Comparison of ENCODE assay signal across 23 cellular contexts in the genomic region with DNA sequence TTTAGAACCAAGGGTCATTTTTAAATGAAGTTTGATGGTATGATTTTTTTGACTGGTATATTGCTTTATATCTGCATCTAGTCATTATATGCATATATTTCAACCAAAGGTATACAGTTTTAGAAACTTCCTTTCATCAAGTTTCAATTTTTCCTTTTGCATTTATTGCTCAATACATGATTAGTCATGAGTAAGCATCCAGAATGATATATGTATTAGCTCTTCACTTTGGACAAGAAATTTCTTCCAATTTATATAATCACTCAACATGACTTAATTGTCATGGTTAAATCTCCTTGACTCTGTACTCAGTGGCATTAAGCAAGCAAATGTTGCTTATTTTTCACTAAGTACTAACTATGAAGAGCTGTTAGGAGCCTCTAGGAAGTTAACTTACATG.
"Had no signal": no experiment of that assay in that cellular context is flagged by ENCODE, and none has a peak within 500 bp of the region (broad histone marks: within the 10 kb centered on the region; RNA-seq: fewer than 3 reads in every experiment).

No MANE protein-coding gene starts in this region.

- H3K4me3 Mint-ChIP-seq: activated CD4-positive, alpha-beta memory T cell treated with anti-CD3 and anti-CD28 coated beads for 36 hours; activated CD4-positive, alpha-beta T cell treated with anti-CD3 and anti-CD28 coated beads, Interleukin-2, amount 10 ng/mL, durations not matched to agents 7 days and 5 days; activated naive CD8-positive, alpha-beta T cell treated with anti-CD3 and anti-CD28 coated beads, Interleukin-2, amount 50 U/mL, for 24 hours; activated T-cell treated with anti-CD3 and anti-CD28 coated beads, Interleukin-2, amount 50 U/mL, for 4 hours had no signal

- H3K27me3 Mint-ChIP-seq: activated CD4-positive, alpha-beta memory T cell treated with anti-CD3 and anti-CD28 coated beads for 36 hours; activated CD4-positive, alpha-beta T cell treated with anti-CD3 and anti-CD28 coated beads, Interleukin-2, amount 10 ng/mL, durations not matched to agents 7 days and 5 days; activated naive CD8-positive, alpha-beta T cell treated with anti-CD3 and anti-CD28 coated beads, Interleukin-2, amount 50 U/mL, for 24 hours had no signal

- H3K27ac ChIP-seq: VCaP had no signal

- H3K9me3 Mint-ChIP-seq: activated CD4-positive, alpha-beta memory T cell treated with anti-CD3 and anti-CD28 coated beads for 36 hours; activated naive CD8-positive, alpha-beta T cell treated with anti-CD3 and anti-CD28 coated beads, Interleukin-2, amount 50 U/mL, for 24 hours had no signal

- H3K27ac Mint-ChIP-seq: activated CD4-positive, alpha-beta memory T cell treated with anti-CD3 and anti-CD28 coated beads for 36 hours; activated CD4-positive, alpha-beta T cell treated with anti-CD3 and anti-CD28 coated beads, Interleukin-2, amount 10 ng/mL, durations not matched to agents 7 days and 5 days; activated naive CD4-positive, alpha-beta T cell treated with anti-CD3 and anti-CD28 coated beads, Interleukin-2, amount 50 U/mL, for 72 hours; activated naive CD8-positive, alpha-beta T cell treated with anti-CD3 and anti-CD28 coated beads, Interleukin-2, amount 50 U/mL, for 24 hours had no signal

- DNase-seq: activated CD4-positive, alpha-beta memory T cell treated with anti-CD3 and anti-CD28 coated beads for 36 hours; activated CD4-positive, alpha-beta T cell treated with anti-CD3 and anti-CD28 coated beads, Interleukin-2, amount 10 ng/mL, durations not matched to agents 7 days and 5 days; activated CD4-positive, CD25-positive, alpha-beta regulatory T cell; activated CD8-positive, alpha-beta memory T cell treated with anti-CD3 and anti-CD28 coated beads for 24 hours; activated effector memory CD4-positive, alpha-beta T cell treated with anti-CD3 and anti-CD28 coated beads, Interleukin-2, amount 50 U/mL, for 16 hours; activated naive CD4-positive, alpha-beta T cell treated with Interleukin-2 at 50 U/mL for 16 hours; activated naive CD8-positive, alpha-beta T cell treated with anti-CD3 and anti-CD28 coated beads, Interleukin-2, amount 50 U/mL, for 24 hours; activated T-cell treated with anti-CD3 and anti-CD28 coated beads, Interleukin-2, amount 50 U/mL, for 4 hours; amygdala; caudate nucleus; Karpas-422; MM.1S; NCI-H1048; NCI-H146; NCI-H2029; NCI-H345; NCI-H510A; NCI-H526 treated with DMSO at 0.1 percent for 48 hours; NCI-H82; SIG-M5; T-helper 1 cell had no signal

- ATAC-seq: activated naive CD4-positive, alpha-beta T cell treated with anti-CD3 and anti-CD28 coated beads, Interleukin-2, amount 50 U/mL, for 72 hours; activated naive CD8-positive, alpha-beta T cell treated with anti-CD3 and anti-CD28 coated beads, Interleukin-2, amount 50 U/mL, for 24 hours; activated T-cell treated with anti-CD3 and anti-CD28 coated beads, Interleukin-2, amount 50 U/mL, for 4 hours had no signal
